ENCODE assay signal across 12 cellular contexts in genomic region chr12:117118838-117119591, GRCh38. TPM values are rescaled to one million over a fixed set of nuclear protein-coding genes. Genes with fewer than 3 reads are reported as not detected.
DNase-seq lines count a peak whose midpoint lies in the region; ATAC-seq and TF ChIP-seq lines count a peak whose summit lies in the region.
"Had no signal": no experiment of that assay in that cellular context is flagged by ENCODE, and none has a peak within 500 bp of the region (broad histone marks: within the 10 kb centered on the region; RNA-seq: fewer than 3 reads in every experiment).

No MANE protein-coding gene starts in this region.

- H3K27ac Mint-ChIP-seq in endodermal cell (peak overlapping the region; percentile 87), neural progenitor cell (no peak overlapping the region), T-helper 17 cell (no peak overlapping the region)
- H3K27ac Mint-ChIP-seq: CD8-positive, alpha-beta T cell; type B pancreatic cell had no signal

- no peak overlapping the region for H3K9ac ChIP-seq in HUES48 (ENCODE audit: low read depth, low read length)
- H3K9ac ChIP-seq in endodermal cell (ENCODE audit: extremely low read depth, low read length, poor library complexity, severe bottlenecking), result peak overlapping the region; percentile 35
- no peak overlapping the region for H3K9ac ChIP-seq in neural progenitor cell

- no peaks in the 10 kb centered on the region for H3K9me3 ChIP-seq in HUES48 (ENCODE audit: control insufficient read depth, insufficient read depth, low read length)
- H3K9me3 ChIP-seq in endodermal cell (ENCODE audit: control insufficient read depth, low read length), result no peaks in the 10 kb centered on the region
- H3K9me3 ChIP-seq in neural progenitor cell (ENCODE audit: low read depth), result no peaks in the 10 kb centered on the region
- no peaks in the 10 kb centered on the region for H3K9me3 ChIP-seq in T-helper 17 cell (ENCODE audit: control insufficient read depth, low read length, poor library complexity, severe bottlenecking)

- H3K79me2 ChIP-seq in neural progenitor cell (ENCODE audit: low read depth), result no peaks in the 10 kb centered on the region

- H3K27me3 Mint-ChIP-seq in endodermal cell (ENCODE audit: insufficient read depth) (peaks cover under 1% of the 10 kb centered on the region), neural progenitor cell (ENCODE audit: insufficient read depth, low read depth) (peaks cover 3% of the 10 kb centered on the region), T-helper 17 cell (no peaks in the 10 kb centered on the region)
- H3K27me3 Mint-ChIP-seq: type B pancreatic cell had no signal

- no peak overlapping the region for H3K4me3 Mint-ChIP-seq in endodermal cell
- no peak overlapping the region for H3K4me3 Mint-ChIP-seq in neural progenitor cell
- no peak overlapping the region for H3K4me3 Mint-ChIP-seq in T-helper 17 cell
- H3K4me3 Mint-ChIP-seq: CD8-positive, alpha-beta T cell; type B pancreatic cell had no signal

- peak overlapping the region; percentile 30 for H3K27ac ChIP-seq in HUES48 (ENCODE audit: low read depth, low read length)
- H3K27ac ChIP-seq in endodermal cell (ENCODE audit: low read depth, low read length), result peak overlapping the region; percentile 50
- peak overlapping the region; percentile 64 for H3K27ac ChIP-seq in neural progenitor cell
- H3K27ac ChIP-seq: VCaP had no signal

- H3F3A ChIP-seq in neural progenitor cell (ENCODE audit: low read depth), result peaks cover 21% of the 10 kb centered on the region

- TF ChIP-seq CTCF in endodermal cell (conservative IDR thresholded peaks at IDR 0.05), result peak; percentile 32
- TF ChIP-seq CTCF in neural progenitor cell (IDR thresholded peaks at IDR 0.05), result peak; percentile 24

- no peaks in the 10 kb centered on the region for H3K27me3 ChIP-seq in HUES48 (ENCODE audit: control insufficient read depth, insufficient read depth, low read length)
- H3K27me3 ChIP-seq in endodermal cell (ENCODE audit: control insufficient read depth, insufficient read depth, low read length, poor library complexity, severe bottlenecking), result no peaks in the 10 kb centered on the region
- no peaks in the 10 kb centered on the region for H3K27me3 ChIP-seq in neural progenitor cell

- DNase-seq in NCI-H446 treated with DMSO at 0.1 percent for 48 hours (lab: John Stamatoyannopoulos, UW) (peak; percentile 33), endodermal cell (peak; percentile 93), neural progenitor cell (ENCODE audit: low spot score) (peak; percentile 89), T-helper 17 cell (no peak), left lobe of liver (ENCODE audit: low spot score) (no peak)
- DNase-seq in central memory CD4-positive, alpha-beta T cell, result no peak

- WGBS in endodermal cell (ENCODE audit: insufficient coverage in 1 of 2, insufficient read length in 1 of 2), 2 experiments, result 58 to 60% methylated on average over 13 to 18 of the region's 18 CpGs

- peak overlapping the region; percentile 66 for H3K4me2 ChIP-seq in neural progenitor cell

- peaks cover 12% of the 10 kb centered on the region for H4K20me1 ChIP-seq in neural progenitor cell (ENCODE audit: low read depth)

- H3K36me3 ChIP-seq in HUES48 (ENCODE audit: control insufficient read depth, insufficient read depth, low read length) (no peaks in the 10 kb centered on the region), endodermal cell (ENCODE audit: control insufficient read depth, insufficient read depth, low read length) (no peaks in the 10 kb centered on the region), neural progenitor cell (no peaks in the 10 kb centered on the region)

- no peaks in the 10 kb centered on the region for H3K9me3 Mint-ChIP-seq in endodermal cell
- H3K9me3 Mint-ChIP-seq in neural progenitor cell, result no peaks in the 10 kb centered on the region
- H3K9me3 Mint-ChIP-seq: CD8-positive, alpha-beta T cell; type B pancreatic cell had no signal

- peaks cover 6% of the 10 kb centered on the region; the same call in 1 of the 2 replicates for H3K4me1 ChIP-seq in HUES48 (ENCODE audit: control insufficient read depth, insufficient read depth, low read length)
- peaks cover 19% of the 10 kb centered on the region for H3K4me1 ChIP-seq in endodermal cell (ENCODE audit: control insufficient read depth, insufficient read depth, low read length)
- peaks cover 16% of the 10 kb centered on the region for H3K4me1 ChIP-seq in neural progenitor cell

- no peaks in the 10 kb centered on the region for H3K36me3 Mint-ChIP-seq in endodermal cell (ENCODE audit: low read depth)
- no peaks in the 10 kb centered on the region for H3K36me3 Mint-ChIP-seq in neural progenitor cell
- H3K36me3 Mint-ChIP-seq in T-helper 17 cell (ENCODE audit: low read depth), result no peaks in the 10 kb centered on the region
- H3K36me3 Mint-ChIP-seq: CD8-positive, alpha-beta T cell; type B pancreatic cell had no signal

- H2AFZ ChIP-seq in neural progenitor cell (replicated peaks), result no peak overlapping the region

- ATAC-seq in T-helper 17 cell (no peak), left lobe of liver (no peak), GM21576 (IDR thresholded peaks at IDR 0.05; ENCODE audit: unreplicated experiment) (no peak)

- H3K4me1 Mint-ChIP-seq in endodermal cell (peaks cover 30% of the 10 kb centered on the region), neural progenitor cell (peaks cover 24% of the 10 kb centered on the region), T-helper 17 cell (peaks cover 2% of the 10 kb centered on the region)

- no peak overlapping the region for H3K4me3 ChIP-seq in HUES48 (ENCODE audit: low read depth, low read length)
- H3K4me3 ChIP-seq in endodermal cell (ENCODE audit: low read length), result no peak overlapping the region
- H3K4me3 ChIP-seq in neural progenitor cell, result no peak overlapping the region

RNA-seq across cellular contexts. Expression of gene TESC, which starts 19.8 kb away (rescaled TPM):
- total RNA-seq in endodermal cell (10 to 100 TPM; 25.1 to 26.5 TPM), neural progenitor cell (ENCODE audit: low replicate concordance) (12.4 and 18.0 TPM in 2 replicates), T-helper 17 cell (10 to 100 TPM in 1 of 2 donors, 1 to 10 TPM in 1; 9.2 to 11.4 TPM), left lobe of liver (3.1 TPM)
- 7.3 TPM for polyA plus RNA-seq in endodermal cell (2013, experiment 1 of 2)
- 8.3 TPM for polyA plus RNA-seq in endodermal cell (2013, experiment 2 of 2)
- total RNA-seq: fibroblast of villous mesenchyme had no signal

Comparison
In these comparisons a context has a peak if more than half of its experiments do, and no peak if none do; other contexts are left out.
1. DNase-seq: peak in NCI-H446 treated with DMSO at 0.1 percent for 48 hours (single experiment), endodermal cell (single experiment) and neural progenitor cell (single experiment); none in central memory CD4-positive, alpha-beta T cell (single experiment), T-helper 17 cell (0 of 3) and left lobe of liver (single experiment).
2. Peak in every context shown above with its lines, with median percentiles within 50 percentile points of each other: H3K27ac ChIP-seq.